In the genomic region with DNA sequence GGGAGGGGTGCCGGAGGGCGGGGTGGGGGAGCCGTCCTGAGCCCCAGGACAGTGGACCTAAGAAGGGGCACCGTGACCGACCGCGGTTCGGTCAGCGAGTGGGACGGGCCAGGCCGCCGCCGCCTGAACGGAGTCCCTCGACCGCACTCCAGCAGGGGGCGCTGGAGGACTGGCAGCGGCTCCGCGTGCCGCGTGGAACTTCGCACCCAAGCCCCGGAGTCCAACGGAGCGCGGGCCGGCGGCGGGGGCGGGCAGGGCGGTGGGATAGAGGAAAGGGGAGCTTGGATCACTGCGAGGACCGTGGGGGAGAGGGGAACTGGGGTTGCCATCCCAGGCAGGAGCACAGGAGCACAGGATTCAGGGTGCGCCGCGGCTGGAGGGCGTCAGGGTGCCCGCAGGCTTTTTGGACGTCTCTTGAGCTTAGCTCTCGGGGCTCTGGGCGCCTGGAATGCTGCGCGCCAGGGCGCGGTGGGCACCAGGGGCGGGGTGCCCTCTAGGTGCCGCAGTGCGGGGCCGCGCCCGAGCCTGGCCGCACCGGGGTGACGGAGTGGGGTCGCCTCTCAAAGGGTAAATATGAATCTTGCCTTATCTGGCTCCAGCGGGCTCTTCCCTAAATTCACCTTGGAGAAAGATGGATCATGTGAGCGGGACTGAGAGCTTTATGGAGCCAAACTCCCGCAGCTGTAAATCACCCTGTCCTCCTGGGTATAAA, we compare ENCODE assay signal across 7 cellular contexts. TPM values are rescaled to one million over a fixed set of nuclear protein-coding genes. Genes with fewer than 3 reads are reported as not detected.
DNase-seq lines count a peak whose midpoint lies in the region; ATAC-seq and TF ChIP-seq lines count a peak whose summit lies in the region.

No MANE protein-coding gene starts in this region.

- no peaks in the 10 kb centered on the region for H3K9me3 Mint-ChIP-seq in activated CD8-positive, alpha-beta T cell treated with anti-CD3 and anti-CD28 coated beads, Interleukin-2, amount 10 ng/mL, durations not matched to agents 7 days and 5 days (ENCODE audit: insufficient read depth)
- H3K9me3 Mint-ChIP-seq in memory B cell = no peaks in the 10 kb centered on the region

- DNase-seq in GM13976 (ENCODE audit: low spot score) = peak; percentile 93
- DNase-seq in NCI-H2196 (lab: John Stamatoyannopoulos, UW; ENCODE audit: unreplicated experiment) = peak; percentile 82
- peak; percentile 73 for DNase-seq in activated CD8-positive, alpha-beta T cell treated with anti-CD3 and anti-CD28 coated beads, Interleukin-2, amount 10 ng/mL, durations not matched to agents 7 days and 5 days
- peak; percentile 62 for DNase-seq in effector CD4-positive, alpha-beta T cell
- peak; percentile 67 to 78 for DNase-seq in memory B cell (ENCODE audit: low spot score in 2 of 2)
- DNase-seq in stimulated activated CD8-positive, alpha-beta memory T cell treated with anti-CD3 and anti-CD28 coated beads, Interleukin-2, amount 100 ng/mL, for 1 hour (ENCODE audit: low read depth in 2 of 2) = peak; percentile 51 to 57
- no peak for DNase-seq in NCI-H187 treated with DMSO at 0.1 percent for 48 hours (lab: John Stamatoyannopoulos, UW)

- peak; percentile 93 for TF ChIP-seq CTCF in GM13976 (IDR thresholded peaks at IDR 0.05; ENCODE audit: borderline replicate concordance, control extremely low read depth, extremely low read depth, insufficient read depth, missing control alignments)

- no peak overlapping the region for H3K4me3 Mint-ChIP-seq in activated CD8-positive, alpha-beta T cell treated with anti-CD3 and anti-CD28 coated beads, Interleukin-2, amount 10 ng/mL, durations not matched to agents 7 days and 5 days
- no peak overlapping the region for H3K4me3 Mint-ChIP-seq in memory B cell

- in situ Hi-C loops in GM13976 (cut with MboI; ENCODE audit: low sequenced_read_pairs, unreplicated experiment) = loop anchor here (5.0 kb wide), 1 partner anchor 34 kb away; no protein-coding TSS in a partner anchor

- POLR2A ChIA-PET in activated CD8-positive, alpha-beta T cell treated with anti-CD3 and anti-CD28 coated beads, Interleukin-2, amount 10 ng/mL, durations not matched to agents 7 days and 5 days (lab: Charles Lee) = no interaction called here

- peaks cover 49% of the 10 kb centered on the region for H3K27me3 Mint-ChIP-seq in activated CD8-positive, alpha-beta T cell treated with anti-CD3 and anti-CD28 coated beads, Interleukin-2, amount 10 ng/mL, durations not matched to agents 7 days and 5 days (ENCODE audit: low read depth)
- peaks cover 28% of the 10 kb centered on the region for H3K27me3 Mint-ChIP-seq in memory B cell

- no peaks in the 10 kb centered on the region for H3K36me3 Mint-ChIP-seq in activated CD8-positive, alpha-beta T cell treated with anti-CD3 and anti-CD28 coated beads, Interleukin-2, amount 10 ng/mL, durations not matched to agents 7 days and 5 days (ENCODE audit: low read depth)
- no peaks in the 10 kb centered on the region for H3K36me3 Mint-ChIP-seq in memory B cell

- peaks cover 5% of the 10 kb centered on the region for H3K4me1 Mint-ChIP-seq in activated CD8-positive, alpha-beta T cell treated with anti-CD3 and anti-CD28 coated beads, Interleukin-2, amount 10 ng/mL, durations not matched to agents 7 days and 5 days (ENCODE audit: low read depth)
- peaks cover 11% of the 10 kb centered on the region for H3K4me1 Mint-ChIP-seq in memory B cell

- no peak overlapping the region for H3K27ac Mint-ChIP-seq in activated CD8-positive, alpha-beta T cell treated with anti-CD3 and anti-CD28 coated beads, Interleukin-2, amount 10 ng/mL, durations not matched to agents 7 days and 5 days
- no peak overlapping the region for H3K27ac Mint-ChIP-seq in memory B cell

- CTCF ChIA-PET in activated CD8-positive, alpha-beta T cell treated with anti-CD3 and anti-CD28 coated beads, Interleukin-2, amount 10 ng/mL, durations not matched to agents 7 days and 5 days (lab: Charles Lee) = interaction anchor here (0.8 to 4.2 kb wide), 8 partner anchors 10 to 133 kb away, joined by 3 to 43 read pairs (median 5); a partner anchor contains a TSS

- ATAC-seq in activated CD8-positive, alpha-beta T cell treated with anti-CD3 and anti-CD28 coated beads, Interleukin-2, amount 10 ng/mL, durations not matched to agents 7 days and 5 days = peak; percentile 70
- ATAC-seq in memory B cell (ENCODE audit: low read depth) = peak; percentile 74

RNA-seq across cellular contexts. Expression of a gene that starts 0.4 kb away (rescaled TPM):
- not detected for total RNA-seq in activated CD8-positive, alpha-beta T cell treated with anti-CD3 and anti-CD28 coated beads, Interleukin-2, amount 10 ng/mL, durations not matched to agents 7 days and 5 days

RNA-seq across cellular contexts. Expression of a gene that starts 0.6 kb away (rescaled TPM):
- total RNA-seq in activated CD8-positive, alpha-beta T cell treated with anti-CD3 and anti-CD28 coated beads, Interleukin-2, amount 10 ng/mL, durations not matched to agents 7 days and 5 days = not detected

RNA-seq across cellular contexts. Expression of a gene that starts 12.0 kb away (rescaled TPM):
- not detected for total RNA-seq in activated CD8-positive, alpha-beta T cell treated with anti-CD3 and anti-CD28 coated beads, Interleukin-2, amount 10 ng/mL, durations not matched to agents 7 days and 5 days

RNA-seq across cellular contexts. Expression of a gene that starts 30.3 kb away (rescaled TPM):
- not detected for total RNA-seq in activated CD8-positive, alpha-beta T cell treated with anti-CD3 and anti-CD28 coated beads, Interleukin-2, amount 10 ng/mL, durations not matched to agents 7 days and 5 days

RNA-seq across cellular contexts. Expression of a gene that starts 48.9 kb away (rescaled TPM):
- total RNA-seq in activated CD8-positive, alpha-beta T cell treated with anti-CD3 and anti-CD28 coated beads, Interleukin-2, amount 10 ng/mL, durations not matched to agents 7 days and 5 days = under 1 TPM; 0.18 to 0.55 TPM
